ENCODE assay signal across 26 cellular contexts in the genomic region with DNA sequence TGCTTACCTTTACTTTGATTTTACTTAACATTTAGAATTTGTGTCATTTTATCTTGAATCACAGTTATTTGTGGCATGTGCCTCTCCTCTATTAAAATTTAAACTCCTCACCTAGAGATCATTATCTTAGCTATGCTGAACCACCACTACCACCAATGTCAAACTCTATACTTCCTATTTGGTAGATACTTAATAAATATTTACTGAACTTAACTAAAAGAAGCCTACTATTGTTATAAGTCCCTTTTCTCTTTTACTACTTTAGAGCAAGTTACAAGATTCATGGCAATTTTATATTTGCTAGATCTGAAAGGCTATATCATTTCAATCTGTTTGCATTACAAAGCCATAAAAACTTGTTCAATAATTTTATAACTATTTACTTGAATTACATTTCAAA.
"Had no signal": no experiment of that assay in that cellular context is flagged by ENCODE, and none has a peak within 500 bp of the region (broad histone marks: within the 10 kb centered on the region; RNA-seq: fewer than 3 reads in every experiment).

No MANE protein-coding gene starts in this region.

- H3K4me3 ChIP-seq: neural progenitor cell, ovary, psoas muscle, right lobe of liver, sigmoid colon, stomach, thoracic aorta, thyroid gland, tibial nerve, upper lobe of left lung, vagina had no signal

- H3K4me3 Mint-ChIP-seq: nephron; neural progenitor cell; stimulated activated effector memory CD8-positive, alpha-beta T cell treated with anti-CD3 and anti-CD28 coated beads, Interleukin-12 subunit alpha, Interleukin-12 subunit beta, amount 100 ng/mL, for 72 hours; stimulated activated naive B cell treated with anti-CD40 and anti-IgM and Interleukin-4, amounts not matched to agents 10 μg/mL and 1 μg/mL and 100 μg/mL, for 72 hours; stimulated activated naive CD8-positive, alpha-beta T cell treated with anti-CD3 and anti-CD28 coated beads, Interleukin-15, Interleukin-2, amounts not matched to agents 100 ng/mL and 50 ng/mL, for 24 hours had no signal

- H3K4me1 Mint-ChIP-seq: nephron; stimulated activated effector memory CD8-positive, alpha-beta T cell treated with anti-CD3 and anti-CD28 coated beads, Interleukin-12 subunit alpha, Interleukin-12 subunit beta, amount 100 ng/mL, for 72 hours had no signal

- H3K27ac Mint-ChIP-seq: nephron; neural progenitor cell; progenitor cell of endocrine pancreas; stimulated activated effector memory CD8-positive, alpha-beta T cell treated with anti-CD3 and anti-CD28 coated beads, Interleukin-12 subunit alpha, Interleukin-12 subunit beta, amount 100 ng/mL, for 72 hours; stimulated activated naive B cell treated with anti-CD40 and anti-IgM and Interleukin-4, amounts not matched to agents 10 μg/mL and 1 μg/mL and 100 μg/mL, for 72 hours; stimulated activated naive CD8-positive, alpha-beta T cell treated with anti-CD3 and anti-CD28 coated beads, Interleukin-15, Interleukin-2, amounts not matched to agents 100 ng/mL and 50 ng/mL, for 24 hours had no signal

- H3K36me3 Mint-ChIP-seq: neural progenitor cell; stimulated activated effector memory CD8-positive, alpha-beta T cell treated with anti-CD3 and anti-CD28 coated beads, Interleukin-12 subunit alpha, Interleukin-12 subunit beta, amount 100 ng/mL, for 72 hours; stimulated activated naive B cell treated with anti-CD40 and anti-IgM and Interleukin-4, amounts not matched to agents 10 μg/mL and 1 μg/mL and 100 μg/mL, for 72 hours had no signal

- DNase-seq: occipital lobe; ovary; posterior cingulate gyrus; psoas muscle; right cardiac atrium; right lobe of liver; sigmoid colon; small intestine; stimulated activated CD4-positive, alpha-beta T cell treated with anti-CD3 and anti-CD28 coated beads, Interleukin-15, amount 100 ng/mL, for 24 hours; stimulated activated CD4-positive, alpha-beta T cell treated with anti-CD3 and anti-CD28 coated beads, Interleukin-2, amount 100 ng/mL, for 24 hours; stimulated activated CD4-positive, alpha-beta T cell treated with anti-CD3 and anti-CD28 coated beads, Interleukin-2, amount 100 ng/mL, for 48 hours; stimulated activated CD4-positive, alpha-beta T cell treated with anti-CD3 and anti-CD28 coated beads, Interleukin-4, amount 100 ng/mL, for 24 hours; stimulated activated naive B cell treated with anti-CD40 and anti-IgM and Interleukin-4, amounts not matched to agents 10 μg/mL and 1 μg/mL and 100 μg/mL, for 72 hours; stimulated activated naive CD4-positive, alpha-beta T cell treated with Interleukin-2 at 50 U/mL for 16 hours; stomach; thyroid gland; upper lobe of left lung had no signal

- ATAC-seq: psoas muscle; right cardiac atrium; right lobe of liver; stimulated activated effector memory CD8-positive, alpha-beta T cell treated with anti-CD3 and anti-CD28 coated beads, Interleukin-12 subunit alpha, Interleukin-12 subunit beta, amount 100 ng/mL, for 72 hours; stimulated activated naive B cell treated with anti-CD40 and anti-IgM and Interleukin-4, amounts not matched to agents 10 μg/mL and 1 μg/mL and 100 μg/mL, for 72 hours had no signal

- H3K27me3 Mint-ChIP-seq: progenitor cell of endocrine pancreas; stimulated activated naive B cell treated with anti-CD40 and anti-IgM and Interleukin-4, amounts not matched to agents 10 μg/mL and 1 μg/mL and 100 μg/mL, for 72 hours; stimulated activated naive CD8-positive, alpha-beta T cell treated with anti-CD3 and anti-CD28 coated beads, Interleukin-15, Interleukin-2, amounts not matched to agents 100 ng/mL and 50 ng/mL, for 24 hours had no signal

- H3K27ac ChIP-seq: neural progenitor cell, ovary, parathyroid adenoma, psoas muscle, right lobe of liver, sigmoid colon, stomach, thoracic aorta, thyroid gland, tibial nerve, upper lobe of left lung, vagina had no signal
